ENCODE assay signal across 8 cellular contexts in genomic region chr4:109548655-109549054, GRCh38. TPM values are rescaled to one million over a fixed set of nuclear protein-coding genes. Genes with fewer than 3 reads are reported as not detected.
A peak's percentile ranks its signal among the peaks of the same experiment; 100 is the strongest.
DNase-seq lines count a peak whose midpoint lies in the region; ATAC-seq, FAIRE-seq and TF ChIP-seq lines count a peak whose summit lies in the region.

No MANE protein-coding gene starts in this region.

- H3K27me3 ChIP-seq in DND-41 (ENCODE audit: insufficient read depth, low read length, poor library complexity): no peaks in the 10 kb centered on the region
- H3K27me3 ChIP-seq in bronchial epithelial cell (ENCODE audit: control insufficient read depth, insufficient read depth, low read length): no peaks in the 10 kb centered on the region

- no peak overlapping the region for H3K4me3 ChIP-seq in DND-41 (ENCODE audit: low read depth in 1 of 2, low read length in 2 of 2)
- no peak overlapping the region for H3K4me3 ChIP-seq in bronchial epithelial cell (ENCODE audit: low read depth, low read length)

- peak overlapping the region in 6 of 10 donors; percentile 15 to 80 (median 48) for H3K27ac Mint-ChIP-seq in naive thymus-derived CD8-positive, alpha-beta T cell

- no peak for TF ChIP-seq CTCF in DND-41 (IDR thresholded peaks at IDR 0.05; ENCODE audit: borderline replicate concordance, extremely low read depth, low read length, poor library complexity, severe bottlenecking)
- no peak for TF ChIP-seq CTCF in bronchial epithelial cell (IDR thresholded peaks at IDR 0.05; ENCODE audit: insufficient read depth, low read length, severe bottlenecking)

- H3K27ac ChIP-seq in DND-41 (ENCODE audit: low read length): no peak overlapping the region

- POLR2A ChIA-PET in naive thymus-derived CD8-positive, alpha-beta T cell (lab: Charles Lee): no interaction called here

- H3K4me3 Mint-ChIP-seq in naive thymus-derived CD8-positive, alpha-beta T cell: no peak overlapping the region

- H3K4me1 Mint-ChIP-seq in naive thymus-derived CD8-positive, alpha-beta T cell: peaks cover 12 to 45% (median 34%) of the 10 kb centered on the region in 4 donors

- H3K79me2 ChIP-seq in DND-41 (ENCODE audit: insufficient read depth, low read length): no peaks in the 10 kb centered on the region

- H3K4me1 ChIP-seq in DND-41 (ENCODE audit: insufficient read depth, low read length): no peaks in the 10 kb centered on the region

- H3K9me3 ChIP-seq in DND-41 (ENCODE audit: insufficient read depth, low read length, severe bottlenecking): no peaks in the 10 kb centered on the region

- no peak overlapping the region for H2AFZ ChIP-seq in DND-41 (ENCODE audit: low read depth, low read length)

- H3K27me3 Mint-ChIP-seq in naive thymus-derived CD8-positive, alpha-beta T cell: no peaks in the 10 kb centered on the region

- peaks cover 13% of the 10 kb centered on the region; the same call in 1 of the 2 replicates for H3K36me3 ChIP-seq in DND-41 (ENCODE audit: insufficient read depth, low read length)
- peaks cover 1% of the 10 kb centered on the region for H3K36me3 ChIP-seq in bronchial epithelial cell (ENCODE audit: control insufficient read depth, insufficient read depth, low read length)

- no peak for FAIRE-seq in bronchial epithelial cell (lab: Jason Lieb, UNC)

- peaks cover 0 to 12% (median 0%) of the 10 kb centered on the region in 9 donors for H3K9me3 Mint-ChIP-seq in naive thymus-derived CD8-positive, alpha-beta T cell

- no peak overlapping the region for H3K4me2 ChIP-seq in DND-41 (ENCODE audit: insufficient read depth, low read length)

- ATAC-seq in DND-41 (ENCODE audit: insufficient read depth, low read depth) (0 out of 3 replicates have a peak, but pooled peaks have one; percentile 37), HG02763 (IDR thresholded peaks at IDR 0.05; ENCODE audit: unreplicated experiment) (no peak), HG02678 (IDR thresholded peaks at IDR 0.05; ENCODE audit: unreplicated experiment) (no peak)
- ATAC-seq in naive thymus-derived CD8-positive, alpha-beta T cell: peak in 1 of 2 donors; percentile 22

- H3K36me3 Mint-ChIP-seq in naive thymus-derived CD8-positive, alpha-beta T cell: peaks cover 10 to 24% (median 10%) of the 10 kb centered on the region in 3 donors

- H4K20me1 ChIP-seq in DND-41 (ENCODE audit: insufficient read depth, low read length): no peaks in the 10 kb centered on the region

- DNase-seq in DND-41: no peak
- DNase-seq in NCI-H226: peak; percentile 86
- peak; percentile 96 for DNase-seq in bronchial epithelial cell (ENCODE audit: low read depth)
- DNase-seq in naive thymus-derived CD8-positive, alpha-beta T cell: no peak
- DNase-seq in NK-92 treated with Interleukin-12 subunit alpha and Interleukin-12 subunit beta, amount 100 ng/mL, for 24 hours (lab: John Stamatoyannopoulos, UW): no peak
- no peak for DNase-seq in NCI-H146 (lab: John Stamatoyannopoulos, UW)

- H3K9ac ChIP-seq in DND-41 (ENCODE audit: low read depth, low read length): no peak overlapping the region

RNA-seq across cellular contexts. Expression of gene MCUB, which starts 11.4 kb away (rescaled TPM):
- 4.7 and 5.1 TPM in 2 replicates for total RNA-seq in bronchial epithelial cell
- total RNA-seq in naive thymus-derived CD8-positive, alpha-beta T cell: 100 to 1,000 TPM; 147 to 153 TPM
- polyA plus RNA-seq in naive thymus-derived CD8-positive, alpha-beta T cell: 100 to 1,000 TPM; 160 to 201 (median 197) TPM

Comparison
In these comparisons a context has a peak if more than half of its experiments do, and no peak if none do; other contexts are left out.
1. DNase-seq: peak in NCI-H226 (single experiment) and bronchial epithelial cell (single experiment); none in DND-41 (single experiment), naive thymus-derived CD8-positive, alpha-beta T cell (0 of 10), NK-92 treated with Interleukin-12 subunit alpha and Interleukin-12 subunit beta, amount 100 ng/mL, for 24 hours (single experiment) and NCI-H146 (single experiment).
2. RNA of gene MCUB, which starts 11.4 kb away (total RNA-seq): 147 to 153 TPM in naive thymus-derived CD8-positive, alpha-beta T cell; 4.7 to 5.1 TPM in bronchial epithelial cell; every median in the first group is over 10 times any median in the second.